In the genomic region with DNA sequence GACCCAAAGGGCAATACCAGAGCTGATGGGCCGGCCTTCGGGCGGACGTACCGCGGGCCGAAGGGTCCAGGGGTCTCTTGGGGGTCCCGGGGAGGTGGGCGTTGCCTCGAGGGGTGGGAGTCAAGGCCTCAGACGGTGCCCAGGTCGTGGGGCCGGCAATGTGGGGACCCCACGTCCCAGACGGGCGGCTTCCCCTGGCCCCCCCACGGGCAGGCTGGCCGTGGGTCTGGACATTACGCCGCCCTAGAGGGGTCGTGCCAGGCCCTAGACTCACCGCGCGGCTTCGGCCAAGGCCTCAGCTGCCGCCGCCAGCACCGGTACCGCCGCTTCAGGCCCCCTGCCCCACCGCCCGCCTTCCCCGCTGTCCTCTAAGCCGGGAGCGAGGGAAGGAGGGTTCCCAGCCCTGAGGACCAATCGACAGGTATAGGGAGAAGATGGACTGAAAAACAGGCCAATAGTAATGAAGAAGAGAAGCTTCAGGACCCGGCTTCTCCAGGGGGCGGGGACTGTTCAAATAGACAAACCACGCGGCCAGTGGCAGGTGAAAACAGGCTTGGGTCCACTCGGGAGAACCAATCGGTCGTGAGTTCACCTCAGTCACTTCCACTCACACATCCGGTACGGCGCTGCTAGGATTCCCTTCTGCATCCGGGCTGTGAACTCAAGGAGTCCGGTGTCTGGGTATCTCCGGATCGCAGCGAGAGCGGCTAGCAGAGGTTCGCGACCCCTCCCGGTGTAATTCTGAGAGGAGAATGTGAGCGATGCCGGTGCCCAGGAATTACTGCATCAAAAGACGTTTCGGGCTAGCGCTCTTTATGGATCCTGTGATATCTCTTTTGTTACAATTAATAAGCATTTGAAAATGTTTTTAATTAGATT, we compare ENCODE assay signal across 8 cellular contexts.
DNase-seq lines count a peak whose midpoint lies in the region; ATAC-seq and FAIRE-seq lines count a peak whose summit lies in the region.

TSS of gene MTOR (minus strand) at position 381 of the 879 bp plus-strand sequence. CDS start 3,142 bp downstream, outside the sequence.

- H3K36me3 ChIP-seq in BLaER1 treated with 17β-estradiol and CSF1 and Interleukin-3, amounts not matched to agents 10 nM and 100 nM: peaks cover 23 to 28% (median 24%) of the 10 kb centered on the region in 11 experiments

- FAIRE-seq in colon (lab: Jason Lieb, UNC): peak; percentile 90

- H3K4me1 ChIP-seq in BLaER1 treated with 17β-estradiol and CSF1 and Interleukin-3, amounts not matched to agents 10 nM and 100 nM: peaks cover 12 to 19% (median 17%) of the 10 kb centered on the region in 10 experiments

- H3K9me3 ChIP-seq in BLaER1 treated with 17β-estradiol and CSF1 and Interleukin-3, amounts not matched to agents 10 nM and 100 nM (replicated peaks in 1 of 11): no peaks in the 10 kb centered on the region

- H3K9ac ChIP-seq in BLaER1 treated with 17β-estradiol and CSF1 and Interleukin-3, amounts not matched to agents 10 nM and 100 nM: peak within 1 kb of the TSS; percentile 91 to 98 (median 95)

- peak within 1 kb of the TSS; percentile 86 to 99 (median 96) for H3K4me3 ChIP-seq in BLaER1 treated with 17β-estradiol and CSF1 and Interleukin-3, amounts not matched to agents 10 nM and 100 nM

- H3K27ac ChIP-seq in BLaER1 treated with 17β-estradiol and CSF1 and Interleukin-3, amounts not matched to agents 10 nM and 100 nM: peak within 1 kb of the TSS; percentile 80 to 94 (median 88)

- H3K4me2 ChIP-seq in BLaER1 treated with 17β-estradiol and CSF1 and Interleukin-3, amounts not matched to agents 10 nM and 100 nM: peak within 1 kb of the TSS; percentile 77 to 97 (median 92)

- ATAC-seq in HG03460 (IDR thresholded peaks at IDR 0.05; ENCODE audit: unreplicated experiment): peak; percentile 97

- DNase-seq in GM19240 (ENCODE audit: insufficient read length, low spot score) (peak; percentile 95), NCI-H526 (lab: John Stamatoyannopoulos, UW) (peak; percentile 98 to 99), kidney tubule cell (ENCODE audit: low spot score) (peak; percentile 100)
- peak; percentile 98 for DNase-seq in activated CD4-positive, alpha-beta T cell treated with anti-CD3 and anti-CD28 coated beads for 48 hours
- peak; percentile 81 to 95 (median 90) for DNase-seq in stimulated activated CD4-positive, alpha-beta T cell treated with anti-CD3 and anti-CD28 coated beads, Interleukin-1b, Interleukin-23, amount 100 ng/mL, for 24 hours (ENCODE audit: low read depth in 4 of 4, low spot score in 1 of 4)

- H3K27me3 ChIP-seq in BLaER1 treated with 17β-estradiol and CSF1 and Interleukin-3, amounts not matched to agents 10 nM and 100 nM: no peaks in the 10 kb centered on the region

- H4K20me1 ChIP-seq in BLaER1 treated with 17β-estradiol and CSF1 and Interleukin-3, amounts not matched to agents 10 nM and 100 nM: peaks cover 0 to 9% (median 0%) of the 10 kb centered on the region in 11 experiments; a peak in 1 of 22 replicates

Comparison
In these comparisons a context has a peak if more than half of its experiments do, and no peak if none do; other contexts are left out.
1. Peak in every context shown above with its lines: DNase-seq, ATAC-seq, H3K4me3 ChIP-seq and H3K27ac ChIP-seq.